In genomic region chr7:65750511-65751344, GRCh38 we compare ENCODE assay signal across 1 cellular context.
TF ChIP-seq lines count a peak whose summit lies in the region.

No MANE protein-coding gene starts in this region.

TF ChIP-seq in K562, 482 proteins besides CTCF, POLR2A, EP300 and RAD21 (continued from another document):
- TF ChIP-seq, protein P1, sequence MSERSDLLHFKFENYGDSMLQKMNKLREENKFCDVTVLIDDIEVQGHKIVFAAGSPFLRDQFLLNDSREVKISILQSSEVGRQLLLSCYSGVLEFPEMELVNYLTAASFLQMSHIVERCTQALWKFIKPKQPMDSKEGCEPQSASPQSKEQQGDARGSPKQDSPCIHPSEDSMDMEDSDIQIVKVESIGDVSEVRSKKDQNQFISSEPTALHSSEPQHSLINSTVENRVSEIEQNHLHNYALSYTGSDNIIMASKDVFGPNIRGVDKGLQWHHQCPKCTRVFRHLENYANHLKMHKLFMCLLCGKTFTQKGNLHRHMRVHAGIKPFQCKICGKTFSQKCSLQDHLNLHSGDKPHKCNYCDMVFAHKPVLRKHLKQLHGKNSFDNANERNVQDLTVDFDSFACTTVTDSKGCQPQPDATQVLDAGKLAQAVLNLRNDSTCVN (CRISPR knock-in tag; IDR thresholded peaks at IDR 0.05), result 0 out of 2 replicates have a peak, but pooled peaks have one; percentile 35
